9 cellular contexts compared by ENCODE assay signal in genomic region chr1:155909894-155910293, GRCh38. TPM values are rescaled to one million over a fixed set of nuclear protein-coding genes. Genes with fewer than 3 reads are reported as not detected.
DNase-seq lines count a peak whose midpoint lies in the region; ATAC-seq and TF ChIP-seq lines count a peak whose summit lies in the region.
"Had no signal": no experiment of that assay in that cellular context is flagged by ENCODE, and none has a peak within 500 bp of the region (broad histone marks: within the 10 kb centered on the region; RNA-seq: fewer than 3 reads in every experiment).

No MANE protein-coding gene starts in this region.

- ATAC-seq in PC-3, result 0 out of 2 replicates have a peak, but pooled peaks have one; percentile 10
- ATAC-seq in effector memory CD8-positive, alpha-beta T cell (replicated peaks), result no peak
- peak in 1 of 3 donors; percentile 40 for ATAC-seq in natural killer cell
- ATAC-seq in GM19452 (IDR thresholded peaks at IDR 0.05; ENCODE audit: unreplicated experiment), result no peak
- no peak for ATAC-seq in HG02759 (IDR thresholded peaks at IDR 0.05; ENCODE audit: unreplicated experiment)
- no peak for ATAC-seq in HG03097 (IDR thresholded peaks at IDR 0.05; ENCODE audit: low FRiP score, unreplicated experiment)
- no peak for ATAC-seq in HG03025 (IDR thresholded peaks at IDR 0.05; ENCODE audit: low FRiP score, unreplicated experiment)

- BruUV-seq in PC-3 (replicated peaks; lab: Mats Ljungman, UMichigan), result no TSS peak

- peak overlapping the region; percentile 86 for H3K4me3 ChIP-seq in CD8-positive, alpha-beta memory T cell (ENCODE audit: low read length)
- H3K4me3 ChIP-seq in PC-3 (ENCODE audit: low read length), result peak overlapping the region; percentile 83

- peaks cover 4 to 77% (median 8%) of the 10 kb centered on the region in 3 donors for H3K36me3 Mint-ChIP-seq in CD8-positive, alpha-beta memory T cell
- H3K36me3 Mint-ChIP-seq in effector memory CD8-positive, alpha-beta T cell (ENCODE audit: insufficient read depth), result peaks cover 90% of the 10 kb centered on the region
- H3K36me3 Mint-ChIP-seq in natural killer cell, result peaks cover 10% of the 10 kb centered on the region

- peak overlapping the region; percentile 93 for H3K4me2 ChIP-seq in PC-3 (ENCODE audit: low read length)

- no peak overlapping the region for H2AFZ ChIP-seq in PC-3 (ENCODE audit: low read length)

- intact Hi-C loops in PC-3 (cut with micrococcal nuclease) (loop anchor here (5.0 kb wide), 1 partner anchor 53 kb away; the partner anchor contains the start of genes GON4L and SYT11), natural killer cell (cut with micrococcal nuclease) (loop anchor here (5.0 kb wide), 1 partner anchor 67 kb away; the partner anchor contains the start of gene ARHGEF2)

- peaks cover 19% of the 10 kb centered on the region for H3K79me2 ChIP-seq in PC-3 (ENCODE audit: low read length)

- peaks cover 31% of the 10 kb centered on the region for H3F3A ChIP-seq in PC-3 (ENCODE audit: low read length, unreplicated experiment)

- peaks cover 23 to 34% (median 32%) of the 10 kb centered on the region in 3 donors for H3K4me1 Mint-ChIP-seq in CD8-positive, alpha-beta memory T cell
- peaks cover 12 to 15% of the 10 kb centered on the region in 2 donors for H3K4me1 Mint-ChIP-seq in effector memory CD8-positive, alpha-beta T cell (ENCODE audit: low read depth in 2 of 2)
- peaks cover 21 to 25% of the 10 kb centered on the region in 2 donors for H3K4me1 Mint-ChIP-seq in natural killer cell

- no peak for DNase-seq in CD8-positive, alpha-beta memory T cell
- DNase-seq in PC-3 (peak; percentile 76), natural killer cell (no peak)
- DNase-seq in effector memory CD8-positive, alpha-beta T cell, result no peak

- no peak overlapping the region for H3K9ac ChIP-seq in PC-3 (ENCODE audit: low read length)

- H4K20me1 ChIP-seq in PC-3 (ENCODE audit: low read length), result no peaks in the 10 kb centered on the region

- H3K27ac Mint-ChIP-seq in CD8-positive, alpha-beta memory T cell, result peak overlapping the region; percentile 50 to 100 (median 97)
- peak overlapping the region; percentile 67 to 98 for H3K27ac Mint-ChIP-seq in effector memory CD8-positive, alpha-beta T cell
- H3K27ac Mint-ChIP-seq in natural killer cell, result peak overlapping the region; percentile 95 to 99

- peaks cover 22% of the 10 kb centered on the region for H3K4me1 ChIP-seq in CD8-positive, alpha-beta memory T cell (ENCODE audit: insufficient read depth, low read length)
- peaks cover 32% of the 10 kb centered on the region for H3K4me1 ChIP-seq in PC-3 (ENCODE audit: insufficient read depth, low read length)

- H3K36me3 ChIP-seq in CD8-positive, alpha-beta memory T cell (ENCODE audit: insufficient read depth, low read length), result peaks cover 28% of the 10 kb centered on the region
- H3K36me3 ChIP-seq in PC-3 (ENCODE audit: low read depth, low read length), result peaks cover 42% of the 10 kb centered on the region

- H3K27ac ChIP-seq in CD8-positive, alpha-beta memory T cell (ENCODE audit: low read depth, low read length), result peak overlapping the region; percentile 80
- H3K27ac ChIP-seq in PC-3 (ENCODE audit: low read length), result peak overlapping the region; percentile 76

- H3K9me2 ChIP-seq in PC-3 (replicated peaks; ENCODE audit: low read length), result no peaks in the 10 kb centered on the region

- POLR2A ChIA-PET in CD8-positive, alpha-beta memory T cell (lab: Charles Lee), result interaction anchor here (1.0 kb wide), 1 partner anchor 49 kb away, joined by 3 read pairs; no protein-coding TSS in a partner anchor
- POLR2A ChIA-PET in PC-3 (lab: Charles Lee; ENCODE audit: unreplicated experiment), result interaction anchor here (0.9 kb wide), 1 partner anchor 16 kb away, joined by 5 read pairs; no protein-coding TSS in a partner anchor

- no peaks in the 10 kb centered on the region for H3K9me3 ChIP-seq in CD8-positive, alpha-beta memory T cell (ENCODE audit: low read length)
- no peaks in the 10 kb centered on the region for H3K9me3 ChIP-seq in PC-3 (ENCODE audit: low read length)

- CTCF ChIA-PET in CD8-positive, alpha-beta memory T cell (lab: Charles Lee), result interaction anchor here (0.6 kb wide), 1 partner anchor 561 kb away, joined by 3 read pairs; no protein-coding TSS in a partner anchor
- CTCF ChIA-PET in PC-3 (lab: Charles Lee), result interaction anchor here (0.5 kb wide), 1 partner anchor 28 kb away, joined by 3 read pairs; no protein-coding TSS in a partner anchor

- TF ChIP-seq CTCF in PC-3 (conservative IDR thresholded peaks at IDR 0.05; ENCODE audit: low read depth, low read length), result no peak
- no peak for TF ChIP-seq CTCF in natural killer cell (IDR thresholded peaks at IDR 0.05)

- no peaks in the 10 kb centered on the region for H3K9me3 Mint-ChIP-seq in CD8-positive, alpha-beta memory T cell
- no peaks in the 10 kb centered on the region for H3K9me3 Mint-ChIP-seq in effector memory CD8-positive, alpha-beta T cell
- H3K9me3 Mint-ChIP-seq in natural killer cell, result no peaks in the 10 kb centered on the region

- peak overlapping the region; percentile 91 to 100 (median 97) for H3K4me3 Mint-ChIP-seq in CD8-positive, alpha-beta memory T cell
- peak overlapping the region; percentile 89 to 96 for H3K4me3 Mint-ChIP-seq in effector memory CD8-positive, alpha-beta T cell
- H3K4me3 Mint-ChIP-seq in natural killer cell, result peak overlapping the region; percentile 99

- H3K27me3 Mint-ChIP-seq in CD8-positive, alpha-beta memory T cell, result no peaks in the 10 kb centered on the region
- no peaks in the 10 kb centered on the region for H3K27me3 Mint-ChIP-seq in effector memory CD8-positive, alpha-beta T cell
- H3K27me3 Mint-ChIP-seq in natural killer cell (ENCODE audit: low read depth in 2 of 2), result no peaks in the 10 kb centered on the region

- no peaks in the 10 kb centered on the region for H3K27me3 ChIP-seq in CD8-positive, alpha-beta memory T cell (ENCODE audit: insufficient read depth, low read length, poor library complexity, severe bottlenecking)
- H3K27me3 ChIP-seq in PC-3 (ENCODE audit: low read length), result no peaks in the 10 kb centered on the region

RNA-seq across cellular contexts. Expression of gene RIT1, which starts 1.3 kb away (rescaled TPM):
- 10 to 100 TPM; 13.7 to 16.9 TPM for total RNA-seq in CD8-positive, alpha-beta memory T cell
- polyA plus RNA-seq in CD8-positive, alpha-beta memory T cell, result 17.7 TPM
- total RNA-seq in PC-3 (2014; rRNA removed) (14.7 and 18.8 TPM in 2 replicates), natural killer cell (10 to 100 TPM; 79.1 to 86.1 (median 79.2) TPM)

RNA-seq across cellular contexts. Expression of gene KHDC4, which starts 24.3 kb away (rescaled TPM):
- total RNA-seq in CD8-positive, alpha-beta memory T cell, result 10 to 100 TPM; 58.8 to 61.2 TPM
- 8.2 TPM for polyA plus RNA-seq in CD8-positive, alpha-beta memory T cell
- total RNA-seq in PC-3 (2014; rRNA removed) (63.4 and 64.4 TPM in 2 replicates), natural killer cell (100 to 1,000 TPM in 1 of 3 donors, 10 to 100 TPM in 2; 61.9 to 101 (median 85.9) TPM)

RNA-seq across cellular contexts. Expression of gene RXFP4, which starts 31.5 kb away (rescaled TPM):
- total RNA-seq in CD8-positive, alpha-beta memory T cell, result not detected
- 0.29 TPM for polyA plus RNA-seq in CD8-positive, alpha-beta memory T cell
- total RNA-seq in PC-3 (2014; rRNA removed), result not detected in 2 replicates
- total RNA-seq in natural killer cell, result not detected
- total RNA-seq: kidney epithelial cell had no signal

RNA-seq across cellular contexts. Expression of gene SYT11, which starts 50.5 kb away (rescaled TPM):
- 10 to 100 TPM; 22.7 TPM for total RNA-seq in CD8-positive, alpha-beta memory T cell
- polyA plus RNA-seq in CD8-positive, alpha-beta memory T cell, result 19.3 TPM
- 0.29 and 0.44 TPM in 2 replicates for total RNA-seq in PC-3 (2014; rRNA removed)
- 10 to 100 TPM; 38.1 to 42.8 (median 39.8) TPM for total RNA-seq in natural killer cell

RNA-seq across cellular contexts. Expression of gene GON4L, which starts 52.9 kb away (rescaled TPM):
- 10 to 100 TPM; 53.3 to 60.8 TPM for total RNA-seq in CD8-positive, alpha-beta memory T cell
- 42.9 TPM for polyA plus RNA-seq in CD8-positive, alpha-beta memory T cell
- total RNA-seq in PC-3 (2014; rRNA removed) (31.2 and 43.9 TPM in 2 replicates), natural killer cell (100 to 1,000 TPM; 127 to 147 (median 146) TPM)
